8 cellular contexts compared by ENCODE assay signal in the genomic region with DNA sequence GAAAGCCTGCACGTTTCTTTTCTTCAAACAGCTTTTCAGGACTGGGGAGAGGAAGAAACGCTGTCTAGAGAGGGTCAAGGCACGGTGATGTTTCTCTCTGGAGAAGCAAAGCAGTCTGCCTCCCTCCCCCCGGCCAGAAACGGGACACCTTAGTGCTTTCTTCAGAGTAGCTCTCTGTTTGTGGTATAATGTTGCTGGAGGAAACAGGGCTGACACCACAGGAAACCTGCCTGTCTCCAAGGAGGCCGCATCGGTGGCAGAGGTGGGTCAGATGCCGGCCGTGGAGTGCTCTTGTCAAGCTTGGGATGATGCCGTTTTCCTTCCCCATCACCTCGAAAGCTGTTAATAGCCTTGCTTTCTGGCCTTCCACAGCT.
DNase-seq lines count a peak whose midpoint lies in the region; ATAC-seq and TF ChIP-seq lines count a peak whose summit lies in the region.

No MANE protein-coding gene starts in this region.

- H3K27ac ChIP-seq in cardiac muscle cell (peak overlapping the region; percentile 50), vagina (peak overlapping the region; percentile 76), OCI-LY7 (ENCODE audit: low read depth, low read length, poor library complexity, severe bottlenecking) (no peak overlapping the region), testis (peak overlapping the region in 1 of 2 donors; percentile 7)

- H3K4me1 ChIP-seq in cardiac muscle cell (ENCODE audit: low read depth) (peaks cover 19% of the 10 kb centered on the region), adipocyte (ENCODE audit: control insufficient read depth, insufficient read depth, low read length) (peaks cover 76% of the 10 kb centered on the region), mucosa of descending colon (ENCODE audit: low read depth) (peaks cover 67% of the 10 kb centered on the region), vagina (peaks cover 84% of the 10 kb centered on the region), OCI-LY7 (ENCODE audit: insufficient read depth, low read length, poor library complexity, severe bottlenecking) (peaks cover 14% of the 10 kb centered on the region), testis (peaks cover 27% of the 10 kb centered on the region)

- POLR2A ChIA-PET in OCI-LY7 (lab: Charles Lee) = interaction anchor here (0.6 to 1.3 kb wide), 2 partner anchors 90 to 144 kb away, joined by 3 read pairs; no protein-coding TSS in a partner anchor

- TF ChIP-seq CTCF in cardiac muscle cell (IDR thresholded peaks at IDR 0.05; ENCODE audit: low read depth, low read length) = no peak
- no peak for TF ChIP-seq CTCF in mucosa of descending colon (IDR thresholded peaks at IDR 0.05)
- TF ChIP-seq CTCF in vagina (IDR thresholded peaks at IDR 0.05) = no peak
- no peak for TF ChIP-seq CTCF in OCI-LY7 (conservative IDR thresholded peaks at IDR 0.05; ENCODE audit: low read length)
- no peak for TF ChIP-seq CTCF in testis (IDR thresholded peaks at IDR 0.05)

- no peaks in the 10 kb centered on the region for H4K20me1 ChIP-seq in OCI-LY7 (ENCODE audit: insufficient read depth, low read length)

- CTCF ChIA-PET in OCI-LY7 (lab: Charles Lee; ENCODE audit: unreplicated experiment) = no interaction called here

- no TSS peak for BruUV-seq in OCI-LY7 (replicated peaks; lab: Mats Ljungman, UMichigan)

- no peaks in the 10 kb centered on the region for H3K79me2 ChIP-seq in OCI-LY7 (ENCODE audit: insufficient read depth, low read depth, low read length)

- no peaks in the 10 kb centered on the region for H3K9me2 ChIP-seq in OCI-LY7 (ENCODE audit: insufficient read depth, low read length)

- H3K27me3 ChIP-seq in cardiac muscle cell (no peaks in the 10 kb centered on the region), adipocyte (replicated peaks; ENCODE audit: control insufficient read depth, insufficient read depth, low read length) (no peaks in the 10 kb centered on the region), vagina (no peaks in the 10 kb centered on the region), testis (no peaks in the 10 kb centered on the region)

- no peak overlapping the region for H2AFZ ChIP-seq in OCI-LY7 (ENCODE audit: low read length)

- DNase-seq in cardiac muscle cell (ENCODE audit: low read depth in 1 of 2, low spot score in 1 of 2) (no peak), left ventricle myocardium superior (no peak), adipocyte (ENCODE audit: low read depth) (no peak), mucosa of descending colon (peak in 2 of 3 donors; percentile 64 to 70), vagina (ENCODE audit: extremely low spot score in 2 of 2) (no peak), OCI-LY7 (ENCODE audit: low spot score) (no peak), NCI-H2081 (lab: John Stamatoyannopoulos, UW) (no peak), testis (no peak)

- H3K9me3 ChIP-seq in cardiac muscle cell (ENCODE audit: low read depth) = no peaks in the 10 kb centered on the region
- no peaks in the 10 kb centered on the region for H3K9me3 ChIP-seq in adipocyte (ENCODE audit: control insufficient read depth, low read length)
- no peaks in the 10 kb centered on the region for H3K9me3 ChIP-seq in mucosa of descending colon
- H3K9me3 ChIP-seq in vagina = no peaks in the 10 kb centered on the region
- no peaks in the 10 kb centered on the region for H3K9me3 ChIP-seq in OCI-LY7 (ENCODE audit: low read length)
- no peaks in the 10 kb centered on the region for H3K9me3 ChIP-seq in testis

- intact Hi-C loops in left ventricle myocardium superior (cut with micrococcal nuclease) (no loop called here), mucosa of descending colon (cut with DNase I, micrococcal nuclease) (loop anchor here in 1 of 2 donors (10.0 kb wide), 1 partner anchor 136 kb away; a partner anchor contains a TSS), vagina (cut with DNase I) (no loop called here), OCI-LY7 (cut with micrococcal nuclease; ENCODE audit: unreplicated experiment) (no loop called here), testis (cut with DNase I; ENCODE audit: low total_unique reads) (no loop called here)

- H3K4me3 ChIP-seq in cardiac muscle cell (no peak overlapping the region), adipocyte (ENCODE audit: low read length) (no peak overlapping the region), mucosa of descending colon (peak overlapping the region; percentile 3), vagina (no peak overlapping the region), OCI-LY7 (ENCODE audit: low read depth, low read length, poor library complexity, severe bottlenecking) (no peak overlapping the region), testis (no peak overlapping the region)

- no peak for TF ChIP-seq POLR2A in vagina (IDR thresholded peaks at IDR 0.05)
- no peak for TF ChIP-seq POLR2A in testis (IDR thresholded peaks at IDR 0.05)

- 41 to 49% methylated on average over 9 to 11 of the region's 11 CpGs for WGBS in testis, 2 donors

- peak overlapping the region; percentile 65 for H3K9ac ChIP-seq in adipocyte (ENCODE audit: low read length)

- no peaks in the 10 kb centered on the region for H3K36me3 ChIP-seq in cardiac muscle cell
- peaks cover 3% of the 10 kb centered on the region for H3K36me3 ChIP-seq in adipocyte (ENCODE audit: control insufficient read depth, insufficient read depth, low read length, severe bottlenecking)
- H3K36me3 ChIP-seq in mucosa of descending colon (ENCODE audit: low read depth) = peaks cover 5% of the 10 kb centered on the region
- no peaks in the 10 kb centered on the region for H3K36me3 ChIP-seq in vagina
- H3K36me3 ChIP-seq in OCI-LY7 (ENCODE audit: insufficient read depth, low read length) = no peaks in the 10 kb centered on the region
- H3K36me3 ChIP-seq in testis (ENCODE audit: low read depth, missing control alignments) = no peaks in the 10 kb centered on the region

- H3K4me2 ChIP-seq in OCI-LY7 (ENCODE audit: low read length) = no peak overlapping the region

- no peak for ATAC-seq in left ventricle myocardium superior
- peak; percentile 2 for ATAC-seq in mucosa of descending colon

Comparison
In these comparisons a context has a peak if more than half of its experiments do, and no peak if none do; other contexts are left out.
1. DNase-seq: peak in mucosa of descending colon (2 of 3); none in cardiac muscle cell (0 of 2), left ventricle myocardium superior (single experiment), adipocyte (single experiment), vagina (0 of 2), OCI-LY7 (single experiment), NCI-H2081 (0 of 2) and testis (single experiment).